18 cellular contexts compared by ENCODE assay signal in the genomic region with DNA sequence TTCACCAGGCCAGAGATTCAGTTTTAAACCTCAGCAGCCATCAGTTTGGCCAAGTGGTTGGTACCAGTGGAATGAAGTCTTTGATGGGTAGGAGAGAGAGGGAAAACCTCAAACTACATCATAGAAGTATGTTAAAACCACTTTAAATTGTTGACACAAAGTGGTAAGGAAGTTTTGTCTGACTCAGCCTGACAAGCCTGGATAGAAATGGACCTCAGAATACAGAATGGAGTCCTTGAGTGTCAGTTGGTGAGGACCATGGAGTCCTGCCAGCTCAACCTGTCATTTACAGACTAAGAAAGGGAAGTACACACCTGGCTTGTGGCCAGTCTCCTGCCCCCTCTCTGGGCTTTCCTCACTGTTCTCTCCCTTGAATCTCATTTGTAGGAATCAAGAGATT. TPM values are rescaled to one million over a fixed set of nuclear protein-coding genes. Genes with fewer than 3 reads are reported as not detected.
DNase-seq lines count a peak whose midpoint lies in the region; ATAC-seq and TF ChIP-seq lines count a peak whose summit lies in the region.
"Had no signal": no experiment of that assay in that cellular context is flagged by ENCODE, and none has a peak within 500 bp of the region (broad histone marks: within the 10 kb centered on the region; RNA-seq: fewer than 3 reads in every experiment).

No MANE protein-coding gene starts in this region.

- BruUV-seq in OCI-LY7 (replicated peaks; lab: Mats Ljungman, UMichigan) = no TSS peak

- H3K27me3 ChIP-seq in transverse colon = no peaks in the 10 kb centered on the region
- H3K27me3 ChIP-seq: adrenal gland, colonic mucosa had no signal

- peak overlapping the region; percentile 39 for H3K27ac Mint-ChIP-seq in T-helper 17 cell
- peak overlapping the region; percentile 48 for H3K27ac Mint-ChIP-seq in stimulated activated effector memory CD8-positive, alpha-beta T cell treated with anti-CD3 and anti-CD28 coated beads, Interleukin-12 subunit alpha, Interleukin-12 subunit beta, amount 100 ng/mL, for 72 hours
- H3K27ac Mint-ChIP-seq: activated B cell treated with CpG ODN at 0.5 μM for 24 hours; activated T-helper 1 cell treated with anti-CD3 and anti-CD28 coated beads, Interleukin-12 subunit alpha, Interleukin-12 subunit beta, Interleukin-2, Interleukin-4 antibody, amounts not matched to agents 30 ng/mL and 10 ng/mL and 1 ng/mL, durations not matched to agents 14 hours and 24 hours and 36 hours had no signal

- H3K79me2 ChIP-seq in OCI-LY7 (ENCODE audit: insufficient read depth, low read depth, low read length) = no peaks in the 10 kb centered on the region

- H3K4me1 Mint-ChIP-seq in T-helper 17 cell = peaks cover 7% of the 10 kb centered on the region
- H3K4me1 Mint-ChIP-seq in stimulated activated effector memory CD8-positive, alpha-beta T cell treated with anti-CD3 and anti-CD28 coated beads, Interleukin-12 subunit alpha, Interleukin-12 subunit beta, amount 100 ng/mL, for 72 hours = peaks cover 43% of the 10 kb centered on the region
- H3K4me1 Mint-ChIP-seq: activated B cell treated with CpG ODN at 0.5 μM for 24 hours had no signal

- ATAC-seq in T-helper 17 cell = no peak
- ATAC-seq in stimulated activated effector memory CD8-positive, alpha-beta T cell treated with anti-CD3 and anti-CD28 coated beads, Interleukin-12 subunit alpha, Interleukin-12 subunit beta, amount 100 ng/mL, for 72 hours = peak; percentile 21
- ATAC-seq in esophagus mucosa = no peak
- ATAC-seq: activated CD8-positive, alpha-beta T cell treated with anti-CD3 and anti-CD28 coated beads, Interleukin-2, amount 10 ng/mL, durations not matched to agents 7 days and 5 days had no signal

- H3K9me2 ChIP-seq in OCI-LY7 (ENCODE audit: insufficient read depth, low read length) = no peaks in the 10 kb centered on the region

- H3K36me3 Mint-ChIP-seq in T-helper 17 cell (ENCODE audit: low read depth) = peaks cover 11% of the 10 kb centered on the region
- peaks cover 98% of the 10 kb centered on the region for H3K36me3 Mint-ChIP-seq in stimulated activated effector memory CD8-positive, alpha-beta T cell treated with anti-CD3 and anti-CD28 coated beads, Interleukin-12 subunit alpha, Interleukin-12 subunit beta, amount 100 ng/mL, for 72 hours

- H3K27me3 Mint-ChIP-seq in T-helper 17 cell = no peaks in the 10 kb centered on the region
- H3K27me3 Mint-ChIP-seq: activated B cell treated with CpG ODN at 0.5 μM for 24 hours had no signal

- TF ChIP-seq POLR2A in transverse colon (IDR thresholded peaks at IDR 0.05) = no peak

- no peaks in the 10 kb centered on the region for H3K4me1 ChIP-seq in OCI-LY7 (ENCODE audit: insufficient read depth, low read length, poor library complexity, severe bottlenecking)
- H3K4me1 ChIP-seq in transverse colon = no peaks in the 10 kb centered on the region
- H3K4me1 ChIP-seq: colonic mucosa had no signal

- H3K4me3 ChIP-seq in fibroblast of mammary gland (ENCODE audit: control insufficient read depth, low read depth, low read length) (no peak overlapping the region), OCI-LY7 (ENCODE audit: low read depth, low read length, poor library complexity, severe bottlenecking) (no peak overlapping the region), transverse colon (no peak overlapping the region)
- H3K4me3 ChIP-seq: adrenal gland, colonic mucosa had no signal

- DNase-seq in HCEC 1CT (peak; percentile 42), T-helper 17 cell (no peak), fibroblast of mammary gland (ENCODE audit: low read depth) (peak; percentile 72), OCI-LY7 (ENCODE audit: low spot score) (no peak), transverse colon (no peak)
- no peak for DNase-seq in stimulated activated effector memory CD8-positive, alpha-beta T cell treated with anti-CD3 and anti-CD28 coated beads, Interleukin-12 subunit alpha, Interleukin-12 subunit beta, amount 100 ng/mL, for 72 hours (ENCODE audit: low spot score in 2 of 2)
- DNase-seq: activated B cell treated with CpG ODN at 0.5 μM for 24 hours; activated CD8-positive, alpha-beta T cell treated with anti-CD3 and anti-CD28 coated beads, Interleukin-2, amount 10 ng/mL, durations not matched to agents 7 days and 5 days; colonic mucosa; DND-41; hippocampal formation; NCI-H1048; NCI-H82; small intestine had no signal

- H3K4me3 Mint-ChIP-seq in T-helper 17 cell = no peak overlapping the region
- H3K4me3 Mint-ChIP-seq in stimulated activated effector memory CD8-positive, alpha-beta T cell treated with anti-CD3 and anti-CD28 coated beads, Interleukin-12 subunit alpha, Interleukin-12 subunit beta, amount 100 ng/mL, for 72 hours = no peak overlapping the region
- H3K4me3 Mint-ChIP-seq: activated B cell treated with CpG ODN at 0.5 μM for 24 hours; activated CD8-positive, alpha-beta T cell treated with anti-CD3 and anti-CD28 coated beads, Interleukin-2, amount 10 ng/mL, durations not matched to agents 7 days and 5 days; activated T-helper 1 cell treated with anti-CD3 and anti-CD28 coated beads, Interleukin-12 subunit alpha, Interleukin-12 subunit beta, Interleukin-2, Interleukin-4 antibody, amounts not matched to agents 30 ng/mL and 10 ng/mL and 1 ng/mL, durations not matched to agents 14 hours and 24 hours and 36 hours had no signal

- intact Hi-C loops in OCI-LY7 (cut with micrococcal nuclease; ENCODE audit: unreplicated experiment) (no loop called here), transverse colon (cut with DNase I; ENCODE audit: low total_unique reads) (loop anchor here (10.0 kb wide), 1 partner anchor 115 kb away; no protein-coding TSS in a partner anchor)

- peaks cover 87% of the 10 kb centered on the region for H3K36me3 ChIP-seq in OCI-LY7 (ENCODE audit: insufficient read depth, low read length)
- peaks cover 0 to 61% (median 17%) of the 10 kb centered on the region in 4 donors for H3K36me3 ChIP-seq in transverse colon

- H2AFZ ChIP-seq in OCI-LY7 (ENCODE audit: low read length) = no peak overlapping the region

- no peak for TF ChIP-seq EP300 in transverse colon (IDR thresholded peaks at IDR 0.05; ENCODE audit: low read depth)

- POLR2A ChIA-PET in OCI-LY7 (lab: Charles Lee) = no interaction called here

- H3K27ac ChIP-seq in OCI-LY7 (ENCODE audit: low read depth, low read length, poor library complexity, severe bottlenecking) (no peak overlapping the region), transverse colon (no peak overlapping the region)
- H3K27ac ChIP-seq: C4-2B, colonic mucosa had no signal

- CTCF ChIA-PET in OCI-LY7 (lab: Charles Lee; ENCODE audit: unreplicated experiment) = no interaction called here

- H4K20me1 ChIP-seq in OCI-LY7 (ENCODE audit: insufficient read depth, low read length) = 0 out of 2 replicates have a peak, but pooled peaks cover 4% of the 10 kb centered on the region

- in situ Hi-C loops in transverse colon (cut with MboI; ENCODE audit: low pct_ligation_motif_present in 1 of 4, low pct_unique_long_range_greater_than_20kb in 1 of 4, low sequenced_read_pairs in 3 of 4) = loop anchor here in 3 of 4 donors (25.0 kb wide), 1 partner anchor 123 kb away; no protein-coding TSS in a partner anchor

- no peak overlapping the region for H3K4me2 ChIP-seq in OCI-LY7 (ENCODE audit: low read length)

- no peaks in the 10 kb centered on the region for H3K9me3 Mint-ChIP-seq in stimulated activated effector memory CD8-positive, alpha-beta T cell treated with anti-CD3 and anti-CD28 coated beads, Interleukin-12 subunit alpha, Interleukin-12 subunit beta, amount 100 ng/mL, for 72 hours
- H3K9me3 Mint-ChIP-seq: activated B cell treated with CpG ODN at 0.5 μM for 24 hours; activated T-helper 1 cell treated with anti-CD3 and anti-CD28 coated beads, Interleukin-12 subunit alpha, Interleukin-12 subunit beta, Interleukin-2, Interleukin-4 antibody, amounts not matched to agents 30 ng/mL and 10 ng/mL and 1 ng/mL, durations not matched to agents 14 hours and 24 hours and 36 hours had no signal

- TF ChIP-seq CTCF in fibroblast of mammary gland (conservative IDR thresholded peaks at IDR 0.05; ENCODE audit: control insufficient read depth, insufficient read depth, low read depth, low read length) (no peak), OCI-LY7 (conservative IDR thresholded peaks at IDR 0.05; ENCODE audit: low read length) (no peak), transverse colon (IDR thresholded peaks at IDR 0.05) (no peak)

- H3K9me3 ChIP-seq in T-helper 17 cell (ENCODE audit: control insufficient read depth, low read length, poor library complexity, severe bottlenecking) (no peaks in the 10 kb centered on the region), OCI-LY7 (ENCODE audit: low read length) (no peaks in the 10 kb centered on the region), transverse colon (no peaks in the 10 kb centered on the region)
- H3K9me3 ChIP-seq: adrenal gland, colonic mucosa had no signal

RNA-seq across cellular contexts. Expression of a gene that starts 12.1 kb away (rescaled TPM):
- total RNA-seq in T-helper 17 cell (10 to 100 TPM; 25.9 to 31.5 TPM), OCI-LY7 (2022) (21.6 and 24.1 TPM in 2 replicates), esophagus mucosa (13.3 TPM), transverse colon (10 to 100 TPM; 19.1 to 37.0 (median 26.4) TPM)
- total RNA-seq in OCI-LY7 (2014; rRNA removed; shearing (Covaris generic)) = 18.0 and 23.8 TPM in 2 replicates

RNA-seq across cellular contexts. Expression of a gene that starts 12.1 kb away (rescaled TPM):
- total RNA-seq in T-helper 17 cell = 1 to 10 TPM; 6.5 to 8.6 TPM
- 12.7 and 24.3 TPM in 2 replicates for total RNA-seq in OCI-LY7 (2014; rRNA removed; shearing (Covaris generic))
- 23.5 and 28.4 TPM in 2 replicates for total RNA-seq in OCI-LY7 (2022)
- 10.8 TPM for total RNA-seq in esophagus mucosa
- total RNA-seq in transverse colon = 1 to 10 TPM; 2.6 to 9.6 (median 9.0) TPM

Comparison
In these comparisons a context has a peak if more than half of its experiments do, and no peak if none do; other contexts are left out.
1. DNase-seq: peak in HCEC 1CT (single experiment) and fibroblast of mammary gland (single experiment); none in T-helper 17 cell (0 of 3), stimulated activated effector memory CD8-positive, alpha-beta T cell treated with anti-CD3 and anti-CD28 coated beads, Interleukin-12 subunit alpha, Interleukin-12 subunit beta, amount 100 ng/mL, for 72 hours (0 of 2), OCI-LY7 (single experiment) and transverse colon (single experiment).